23 cellular contexts compared by ENCODE assay signal in genomic region chr10:20515654-20516053, GRCh38.
"Had no signal": no experiment of that assay in that cellular context is flagged by ENCODE, and none has a peak within 500 bp of the region (broad histone marks: within the 10 kb centered on the region; RNA-seq: fewer than 3 reads in every experiment).

No MANE protein-coding gene starts in this region.

- H3K4me1 Mint-ChIP-seq: endodermal cell had no signal

- H3K27ac Mint-ChIP-seq: dendritic cell treated with granulocyte-macrophage colony-stimulating factor and Interleukin-4, amounts not matched to agents 40 ng/mL and 50 ng/mL, for 4 days; effector memory CD8-positive, alpha-beta T cell; endodermal cell had no signal

- H3K9me3 Mint-ChIP-seq: dendritic cell treated with granulocyte-macrophage colony-stimulating factor and Interleukin-4, amounts not matched to agents 40 ng/mL and 50 ng/mL, for 4 days had no signal

- H3K27ac ChIP-seq: colonic mucosa, coronary artery, dorsolateral prefrontal cortex, epithelial cell of prostate, esophagus muscularis mucosa, esophagus squamous epithelium, foreskin keratinocyte, gastrocnemius medialis, gastroesophageal sphincter, heart left ventricle had no signal

- DNase-seq: colonic mucosa; cortex of kidney; dermis blood vessel endothelial cell; dorsolateral prefrontal cortex; effector CD4-positive, alpha-beta T cell; effector CD8-positive, alpha-beta T cell; effector memory CD8-positive, alpha-beta T cell; endodermal cell; erythroblast; esophagus squamous epithelium; foreskin fibroblast; foreskin keratinocyte; foreskin melanocyte; gastrocnemius medialis; glutamatergic neuron; head of caudate nucleus; heart left ventricle had no signal

- H3K27me3 ChIP-seq: colonic mucosa, dorsolateral prefrontal cortex, esophagus muscularis mucosa, esophagus squamous epithelium, foreskin keratinocyte, gastrocnemius medialis, gastroesophageal sphincter, heart left ventricle had no signal

- H3K4me3 Mint-ChIP-seq: dendritic cell treated with granulocyte-macrophage colony-stimulating factor and Interleukin-4, amounts not matched to agents 40 ng/mL and 50 ng/mL, for 4 days; effector memory CD8-positive, alpha-beta T cell; endodermal cell had no signal

- H3K4me1 ChIP-seq: colonic mucosa, esophagus muscularis mucosa, esophagus squamous epithelium, foreskin keratinocyte, gastrocnemius medialis, gastroesophageal sphincter, heart left ventricle had no signal

- H3K9me3 ChIP-seq: colonic mucosa, esophagus muscularis mucosa, esophagus squamous epithelium, gastrocnemius medialis, gastroesophageal sphincter, heart left ventricle had no signal

- ATAC-seq: effector memory CD8-positive, alpha-beta T cell; esophagus mucosa; foreskin keratinocyte; gastrocnemius medialis; gastroesophageal sphincter; heart left ventricle had no signal

- H3K27me3 Mint-ChIP-seq: dendritic cell treated with granulocyte-macrophage colony-stimulating factor and Interleukin-4, amounts not matched to agents 40 ng/mL and 50 ng/mL, for 4 days; effector memory CD8-positive, alpha-beta T cell had no signal

- H3K36me3 ChIP-seq: colonic mucosa, esophagus muscularis mucosa, esophagus squamous epithelium, gastrocnemius medialis, gastroesophageal sphincter, heart left ventricle had no signal

- H3K4me3 ChIP-seq: colonic mucosa, coronary artery, dorsolateral prefrontal cortex, esophagus muscularis mucosa, esophagus squamous epithelium, gastrocnemius medialis, gastroesophageal sphincter, heart left ventricle had no signal
